8 cellular contexts compared by ENCODE assay signal in the genomic region with DNA sequence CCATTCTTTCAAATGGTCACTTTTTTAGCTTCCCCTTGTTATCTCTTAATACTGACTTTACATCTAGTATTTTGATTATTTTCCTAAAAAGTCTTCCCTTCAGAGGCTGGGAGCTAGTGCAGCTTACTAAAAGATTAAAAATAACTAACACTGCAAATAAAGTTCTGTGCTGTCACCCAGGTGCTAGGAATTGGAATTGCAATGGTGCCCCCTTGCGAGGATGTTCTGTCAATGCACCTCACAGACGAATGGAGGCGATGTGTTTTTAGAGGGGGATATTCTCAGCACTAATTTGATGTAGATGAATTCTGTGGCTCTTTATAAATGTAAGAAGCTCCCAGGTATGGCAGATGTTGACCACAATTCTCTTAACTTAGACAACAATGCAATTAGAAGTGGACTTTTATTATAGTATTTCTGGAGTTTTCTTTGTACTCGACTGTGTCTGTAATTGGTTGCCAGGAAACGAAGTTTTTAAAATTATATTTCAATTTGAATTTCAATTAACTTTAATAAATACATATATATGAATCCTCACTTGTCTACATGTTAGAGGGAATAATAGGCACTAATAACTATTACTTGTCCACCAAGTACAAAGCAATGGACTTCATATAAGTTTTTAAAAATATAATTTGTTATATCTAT. TPM values are rescaled to one million over a fixed set of nuclear protein-coding genes. Genes with fewer than 3 reads are reported as not detected.
DNase-seq lines count a peak whose midpoint lies in the region; ATAC-seq and TF ChIP-seq lines count a peak whose summit lies in the region.

No MANE protein-coding gene starts in this region.

- 18 to 24% methylated on average over 5 of the region's 5 CpGs for WGBS in esophagus squamous epithelium, 2 donors
- 28 to 29% methylated on average over 5 of the region's 5 CpGs for WGBS in tibial nerve, 2 donors

- peak; percentile 79 for ATAC-seq in HG02884 (IDR thresholded peaks at IDR 0.05; ENCODE audit: unreplicated experiment)
- ATAC-seq in activated CD8-positive, alpha-beta memory T cell treated with anti-CD3 and anti-CD28 coated beads, Interleukin-2, amount 10 ng/mL, durations not matched to agents 7 days and 5 days: no peak

- peaks cover 3% of the 10 kb centered on the region for H3K4me1 Mint-ChIP-seq in activated CD8-positive, alpha-beta memory T cell treated with anti-CD3 and anti-CD28 coated beads, Interleukin-2, amount 10 ng/mL, durations not matched to agents 7 days and 5 days
- H3K4me1 Mint-ChIP-seq in nephron progenitor cell: peaks cover 7% of the 10 kb centered on the region

- POLR2A ChIA-PET in AG04450 (lab: Yijun Ruan, JAX): no interaction called here

- intact Hi-C loops in esophagus squamous epithelium (cut with DNase I): no loop called here

- no peak for TF ChIP-seq EP300 in tibial nerve (IDR thresholded peaks at IDR 0.05)

- H3K4me3 Mint-ChIP-seq in activated CD8-positive, alpha-beta memory T cell treated with anti-CD3 and anti-CD28 coated beads, Interleukin-2, amount 10 ng/mL, durations not matched to agents 7 days and 5 days: no peak overlapping the region
- H3K4me3 Mint-ChIP-seq in nephron progenitor cell: no peak overlapping the region

- no peaks in the 10 kb centered on the region for H3K9me3 ChIP-seq in AG04450 (ENCODE audit: control insufficient read depth, insufficient read depth, low read length)
- no peaks in the 10 kb centered on the region for H3K9me3 ChIP-seq in esophagus squamous epithelium
- no peaks in the 10 kb centered on the region for H3K9me3 ChIP-seq in tibial nerve

- TF ChIP-seq CTCF in AG04450 (IDR thresholded peaks at IDR 0.05; ENCODE audit: low read depth, low read length): peak; percentile 78
- TF ChIP-seq CTCF in GM13976 (IDR thresholded peaks at IDR 0.05; ENCODE audit: borderline replicate concordance, control extremely low read depth, extremely low read depth, insufficient read depth, missing control alignments): peak; percentile 77
- peak; percentile 39 to 83 (median 74) for TF ChIP-seq CTCF in esophagus squamous epithelium (IDR thresholded peaks at IDR 0.05)
- peak; percentile 91 for TF ChIP-seq CTCF in nephron progenitor cell (IDR thresholded peaks at IDR 0.05)
- TF ChIP-seq CTCF in tibial nerve (IDR thresholded peaks at IDR 0.05): peak; percentile 58 to 83 (median 67)

- no peaks in the 10 kb centered on the region for H3K9me3 Mint-ChIP-seq in activated CD8-positive, alpha-beta memory T cell treated with anti-CD3 and anti-CD28 coated beads, Interleukin-2, amount 10 ng/mL, durations not matched to agents 7 days and 5 days (ENCODE audit: low read depth)
- no peaks in the 10 kb centered on the region for H3K9me3 Mint-ChIP-seq in nephron progenitor cell

- TF ChIP-seq POLR2A in esophagus squamous epithelium (IDR thresholded peaks at IDR 0.05) (no peak), tibial nerve (IDR thresholded peaks at IDR 0.05) (no peak)

- in situ Hi-C loops in GM13976 (cut with MboI; ENCODE audit: low sequenced_read_pairs, unreplicated experiment): loop anchor here (25.0 kb wide), 3 partner anchors 720 to 1195 kb away; no protein-coding TSS in a partner anchor

- H3K27me3 Mint-ChIP-seq in activated CD8-positive, alpha-beta memory T cell treated with anti-CD3 and anti-CD28 coated beads, Interleukin-2, amount 10 ng/mL, durations not matched to agents 7 days and 5 days: peaks cover 7% of the 10 kb centered on the region
- peaks cover 6% of the 10 kb centered on the region for H3K27me3 Mint-ChIP-seq in nephron progenitor cell (ENCODE audit: low read depth, poor library complexity)

- H3K36me3 ChIP-seq in esophagus squamous epithelium (no peaks in the 10 kb centered on the region), tibial nerve (no peaks in the 10 kb centered on the region)

- H3K27ac Mint-ChIP-seq in activated CD8-positive, alpha-beta memory T cell treated with anti-CD3 and anti-CD28 coated beads, Interleukin-2, amount 10 ng/mL, durations not matched to agents 7 days and 5 days: no peak overlapping the region
- H3K27ac Mint-ChIP-seq in nephron progenitor cell: no peak overlapping the region

- H3K27me3 ChIP-seq in AG04450 (ENCODE audit: control insufficient read depth, insufficient read depth, low read length): no peaks in the 10 kb centered on the region
- H3K27me3 ChIP-seq in esophagus squamous epithelium: peaks cover 0 to 8% (median 0%) of the 10 kb centered on the region in 4 donors
- H3K27me3 ChIP-seq in tibial nerve: no peaks in the 10 kb centered on the region

- CTCF ChIA-PET in AG04450 (lab: Charles Lee): interaction anchor here (0.5 to 4.7 kb wide), 24 partner anchors 11 to 1399 kb away, joined by 3 to 72 read pairs (median 4); no protein-coding TSS in a partner anchor
- CTCF ChIA-PET in activated CD8-positive, alpha-beta memory T cell treated with anti-CD3 and anti-CD28 coated beads, Interleukin-2, amount 10 ng/mL, durations not matched to agents 7 days and 5 days (lab: Charles Lee): interaction anchor here (0.8 to 3.4 kb wide), 7 partner anchors 10 to 1181 kb away, joined by 3 to 19 read pairs (median 4); no protein-coding TSS in a partner anchor

- no peak for DNase-seq in AG04450 (ENCODE audit: low read depth, low spot score)
- peak; percentile 35 for DNase-seq in GM13976 (ENCODE audit: low spot score)
- DNase-seq in NCI-H345 (lab: John Stamatoyannopoulos, UW): peak; percentile 1
- DNase-seq in activated CD8-positive, alpha-beta memory T cell treated with anti-CD3 and anti-CD28 coated beads, Interleukin-2, amount 10 ng/mL, durations not matched to agents 7 days and 5 days: peak; percentile 51
- DNase-seq in esophagus squamous epithelium (lab: John Stamatoyannopoulos, UW): no peak
- DNase-seq in nephron progenitor cell: peak; percentile 69
- peak in 1 of 2 donors; percentile 27 for DNase-seq in tibial nerve (ENCODE audit: low spot score in 2 of 2)

- no peak overlapping the region for H3K27ac ChIP-seq in AG04450 (ENCODE audit: low read depth, low read length)
- no peak overlapping the region for H3K27ac ChIP-seq in esophagus squamous epithelium
- no peak overlapping the region for H3K27ac ChIP-seq in tibial nerve

- no peaks in the 10 kb centered on the region for H3K4me1 ChIP-seq in esophagus squamous epithelium
- no peaks in the 10 kb centered on the region for H3K4me1 ChIP-seq in tibial nerve

- H3K36me3 Mint-ChIP-seq in activated CD8-positive, alpha-beta memory T cell treated with anti-CD3 and anti-CD28 coated beads, Interleukin-2, amount 10 ng/mL, durations not matched to agents 7 days and 5 days: no peaks in the 10 kb centered on the region
- H3K36me3 Mint-ChIP-seq in nephron progenitor cell (ENCODE audit: low read depth): no peaks in the 10 kb centered on the region

- H3K4me3 ChIP-seq in AG04450 (ENCODE audit: low read depth, low read length) (no peak overlapping the region), esophagus squamous epithelium (no peak overlapping the region), tibial nerve (no peak overlapping the region)

RNA-seq across cellular contexts. Expression of a gene that starts 22.0 kb away (rescaled TPM):
- polyA plus RNA-seq in AG04450 (2011; rRNA removed): not detected in 2 replicates
- polyA minus RNA-seq in AG04450 (2011; rRNA and poly(A)+ RNA removed): not detected in 2 replicates
- total RNA-seq in activated CD8-positive, alpha-beta memory T cell treated with anti-CD3 and anti-CD28 coated beads, Interleukin-2, amount 10 ng/mL, durations not matched to agents 7 days and 5 days: not detected
- not detected for total RNA-seq in esophagus squamous epithelium
- not detected for total RNA-seq in tibial nerve

Comparison
In these comparisons a context has a peak if more than half of its experiments do, and no peak if none do; other contexts are left out.
1. DNase-seq: peak in GM13976 (single experiment), NCI-H345 (single experiment), activated CD8-positive, alpha-beta memory T cell treated with anti-CD3 and anti-CD28 coated beads, Interleukin-2, amount 10 ng/mL, durations not matched to agents 7 days and 5 days (single experiment) and nephron progenitor cell (single experiment); none in AG04450 (single experiment) and esophagus squamous epithelium (single experiment).
2. Peak in every context shown above with its lines, with median percentiles within 50 percentile points of each other: CTCF ChIP-seq.